Comparison of ENCODE assay signal across 8 cellular contexts in genomic region chr12:56104815-56105476, GRCh38. TPM values are rescaled to one million over a fixed set of nuclear protein-coding genes. Genes with fewer than 3 reads are reported as not detected.
A peak's percentile ranks its signal among the peaks of the same experiment; 100 is the strongest.
DNase-seq lines count a peak whose midpoint lies in the region; ATAC-seq, FAIRE-seq and TF ChIP-seq lines count a peak whose summit lies in the region.

No MANE protein-coding gene starts in this region.

- TF ChIP-seq RAD21 in GM12878 (IDR thresholded peaks at IDR 0.05; ENCODE audit: insufficient read depth, low read depth, low read length): no peak

- H3K9me3 Mint-ChIP-seq in stimulated activated effector memory CD8-positive, alpha-beta T cell treated with anti-CD3 and anti-CD28 coated beads, Interleukin-12 subunit alpha, Interleukin-12 subunit beta, amount 100 ng/mL, for 72 hours: no peaks in the 10 kb centered on the region

- no peak for DNase-seq in GM06990 (ENCODE audit: extremely low read depth, insufficient read length)
- no peak for DNase-seq in HFF-Myc (ENCODE audit: extremely low read depth, low read depth)
- peak; percentile 46 for DNase-seq in OCI-M1 (lab: John Stamatoyannopoulos, UW)
- no peak for DNase-seq in GM12878 (ENCODE audit: low read depth, low spot score)
- no peak for DNase-seq in stimulated activated effector memory CD8-positive, alpha-beta T cell treated with anti-CD3 and anti-CD28 coated beads, Interleukin-12 subunit alpha, Interleukin-12 subunit beta, amount 100 ng/mL, for 72 hours (ENCODE audit: low spot score in 2 of 2)
- no peak for DNase-seq in NCI-H1105 treated with DMSO at 0.1 percent for 48 hours (lab: John Stamatoyannopoulos, UW)
- DNase-seq in frontal cortex (ENCODE audit: low spot score in 2 of 2): no peak

- H3K9me3 ChIP-seq in GM12878 (replicated peaks; ENCODE audit: control insufficient read depth, insufficient read depth, low read length): no peaks in the 10 kb centered on the region

- POLR2A ChIA-PET in GM12878 (lab: Charles Lee): interaction anchor here (0.6 to 6.3 kb wide), 17 partner anchors 13 to 378 kb away, joined by 3 to 95 read pairs (median 4); partner anchors contain the start of genes CD63, MYL6, RPL41 and SMARCC2

- H3K36me3 Mint-ChIP-seq in stimulated activated effector memory CD8-positive, alpha-beta T cell treated with anti-CD3 and anti-CD28 coated beads, Interleukin-12 subunit alpha, Interleukin-12 subunit beta, amount 100 ng/mL, for 72 hours: peaks cover 70% of the 10 kb centered on the region

- H3K36me3 ChIP-seq in GM06990 (ENCODE audit: control insufficient read depth, insufficient read depth, low read length) (peaks cover 13% of the 10 kb centered on the region), GM12878 (ENCODE audit: control insufficient read depth in 2 of 2, insufficient read depth in 2 of 2, low read length in 1 of 2) (peaks cover 7 to 27% of the 10 kb centered on the region in 2 experiments)

- H3K27me3 ChIP-seq in GM06990 (replicated peaks; ENCODE audit: control insufficient read depth, insufficient read depth, low read length): no peaks in the 10 kb centered on the region
- H3K27me3 ChIP-seq in GM12878 (replicated peaks in 1 of 2; ENCODE audit: control insufficient read depth in 2 of 2, insufficient read depth in 2 of 2, low read length in 1 of 2): no peaks in the 10 kb centered on the region; a peak in 1 of 4 replicates
- H3K27me3 ChIP-seq in layer of hippocampus (ENCODE audit: control insufficient read depth, insufficient read depth, low read length): no peaks in the 10 kb centered on the region

- BruUV-seq in GM12878 (replicated peaks; lab: Mats Ljungman, UMichigan): no TSS peak

- H3K9ac ChIP-seq in GM12878 (ENCODE audit: control insufficient read depth, insufficient read depth, low read length): peak overlapping the region; percentile 95

- H3K27ac ChIP-seq in GM12878 (ENCODE audit: control insufficient read depth, insufficient read depth): peak overlapping the region; percentile 86
- peak overlapping the region; percentile 82 for H3K27ac ChIP-seq in layer of hippocampus (ENCODE audit: low read depth, low read length)

- H3K4me3 ChIP-seq in GM06990 (replicated peaks; ENCODE audit: low read depth, low read length): peak overlapping the region; percentile 92
- H3K4me3 ChIP-seq in HFF-Myc (replicated peaks; ENCODE audit: low read depth, low read length): peak overlapping the region; percentile 91
- peak overlapping the region; percentile 97 for H3K4me3 ChIP-seq in GM12878

- RAD21 ChIA-PET in GM12878 (lab: Charles Lee; ENCODE audit: unreplicated experiment): interaction anchor here (0.6 to 3.5 kb wide), 11 partner anchors 11 to 366 kb away, joined by 3 to 30 read pairs (median 4); partner anchors contain the start of genes RNF41, RPL41, SUOX and ZC3H10

- H4K20me1 ChIP-seq in GM12878 (ENCODE audit: control insufficient read depth, insufficient read depth): no peaks in the 10 kb centered on the region

- in situ Hi-C loops in GM12878 (cut with MboI): loop anchor here (5.0 kb wide), 1 partner anchor 58 kb away; no protein-coding TSS in a partner anchor

- peak overlapping the region; percentile 99 for H3K27ac Mint-ChIP-seq in stimulated activated effector memory CD8-positive, alpha-beta T cell treated with anti-CD3 and anti-CD28 coated beads, Interleukin-12 subunit alpha, Interleukin-12 subunit beta, amount 100 ng/mL, for 72 hours

- peak; percentile 13 for TF ChIP-seq CTCF in GM06990 (IDR thresholded peaks at IDR 0.05; ENCODE audit: insufficient read depth, low read length, poor library complexity, severe bottlenecking)
- no peak for TF ChIP-seq CTCF in HFF-Myc (IDR thresholded peaks at IDR 0.05; ENCODE audit: low read depth, low read length, missing control alignments)
- TF ChIP-seq CTCF in GM12878 (IDR thresholded peaks at IDR 0.05 in 2 of 3, conservative IDR thresholded peaks at IDR 0.05 in 1 of 3; ENCODE audit: control insufficient read depth in 2 of 3, extremely low read depth in 1 of 3, insufficient read depth in 1 of 3, low read depth in 3 of 3, low read length in 3 of 3): no peak

- no peak; the same call in 1 of the 2 replicates for TF ChIP-seq POLR2A in GM12878 (IDR thresholded peaks at IDR 0.05; ENCODE audit: low read depth, low read length)

- SMC1A ChIA-PET in GM12878 (lab: Charles Lee; ENCODE audit: uncharacterized antibody, unreplicated experiment): interaction anchor here (1.0 to 2.8 kb wide), 12 partner anchors 11 to 367 kb away, joined by 3 to 26 read pairs (median 4); partner anchors contain the start of genes DNAJC14, ESYT1, RPL41 and SMARCC2

- CTCF ChIA-PET in GM12878 (lab: Yijun Ruan, JAX): interaction anchor here (0.7 to 4.0 kb wide), 21 partner anchors 9 to 388 kb away, joined by 3 to 25 read pairs (median 6); partner anchors contain the start of genes BLOC1S1, ESYT1, ORMDL2 and PYM1

- no peak for TF ChIP-seq EP300 in GM12878 (IDR thresholded peaks at IDR 0.05; ENCODE audit: borderline replicate concordance in 1 of 2, control insufficient read depth in 1 of 2, low read depth in 2 of 2, low read length in 2 of 2)

- no peak for FAIRE-seq in GM12878 (lab: Jason Lieb, UNC)
- no peak for FAIRE-seq in frontal cortex (lab: Jason Lieb, UNC)

- H2AFZ ChIP-seq in GM12878 (ENCODE audit: control insufficient read depth, low read depth, low read length): peak overlapping the region; percentile 95

- intact Hi-C loops in GM12878 (cut with micrococcal nuclease; ENCODE audit: unreplicated experiment): loop anchor here (1.0 to 5.0 kb wide), 4 partner anchors 11 to 366 kb away; partner anchors contain the start of genes DNAJC14 and RPL41

- peak; percentile 44 for ATAC-seq in GM12878
- peak; percentile 14 for ATAC-seq in stimulated activated effector memory CD8-positive, alpha-beta T cell treated with anti-CD3 and anti-CD28 coated beads, Interleukin-12 subunit alpha, Interleukin-12 subunit beta, amount 100 ng/mL, for 72 hours

- 2% methylated on average over 39 of the region's 39 CpGs for WGBS in GM12878 (ENCODE audit: insufficient coverage, insufficient replicate concordance, low lambda C conversion rate, missing lambda C conversion rate)

- peak overlapping the region; percentile 91 for H3K4me2 ChIP-seq in GM12878 (ENCODE audit: control insufficient read depth, insufficient read depth)

- H3K4me3 Mint-ChIP-seq in stimulated activated effector memory CD8-positive, alpha-beta T cell treated with anti-CD3 and anti-CD28 coated beads, Interleukin-12 subunit alpha, Interleukin-12 subunit beta, amount 100 ng/mL, for 72 hours: peak overlapping the region; percentile 100

- H3K79me2 ChIP-seq in GM12878 (ENCODE audit: control insufficient read depth, insufficient read depth, low read length): peaks cover 36% of the 10 kb centered on the region

- H3K4me1 ChIP-seq in GM12878 (ENCODE audit: control insufficient read depth, insufficient read depth, low read length): peaks cover 3% of the 10 kb centered on the region; the same call in 1 of the 2 replicates

- peaks cover 56% of the 10 kb centered on the region for H3K4me1 Mint-ChIP-seq in stimulated activated effector memory CD8-positive, alpha-beta T cell treated with anti-CD3 and anti-CD28 coated beads, Interleukin-12 subunit alpha, Interleukin-12 subunit beta, amount 100 ng/mL, for 72 hours

RNA-seq across cellular contexts. Expression of gene PA2G4, which starts 0.6 kb away (rescaled TPM):
- total RNA-seq in GM12878 (2013; cell fraction: nucleolus; rRNA removed): 132 and 137 TPM in 2 replicates
- total RNA-seq in GM12878 (2014; rRNA removed): 355 and 400 TPM in 2 replicates
- total RNA-seq in GM12878 (2014; rRNA removed; fragmentation: Illumina TruSeq; extraction: Trizol): 410 and 430 TPM in 2 replicates
- 277 and 280 TPM in 2 replicates for total RNA-seq in GM12878 (2021)
- polyA plus RNA-seq in GM12878 (2011; ENCODE audit: low read depth): 129 TPM
- 468 and 540 TPM in 2 replicates for polyA plus RNA-seq in GM12878 (2011; rRNA removed)
- 237 and 291 TPM in 2 replicates for polyA plus RNA-seq in GM12878 (2011; cell fraction: cytosol; rRNA removed)
- polyA plus RNA-seq in GM12878 (2011; cell fraction: nucleus; rRNA removed): 259 and 303 TPM in 2 replicates
- 171 and 173 TPM in 2 replicates for polyA plus RNA-seq in GM12878 (2012)
- 491 and 563 TPM in 2 replicates for polyA plus RNA-seq in GM12878 (2014; fragmentation: Illumina TruSeq; extraction: Trizol)
- 100 to 1,000 TPM; 148 to 215 TPM for polyA plus RNA-seq in GM12878 (2014; fragmentation: Nextera tagmentation; extraction: Ambion mirVana)
- 383 and 415 TPM in 2 replicates for polyA plus RNA-seq in GM12878 (2014; rRNA removed)
- polyA plus RNA-seq in GM12878 (2016; fragmentation: Nextera tagmentation; extraction: Ambion mirVana): 100 to 1,000 TPM; 498 to 514 TPM
- polyA minus RNA-seq in GM12878 (2011; rRNA and poly(A)+ RNA removed): 158 and 227 TPM in 2 replicates
- polyA minus RNA-seq in GM12878 (2011; cell fraction: cytosol; rRNA and poly(A)+ RNA removed): 72.6 and 96.4 TPM in 2 replicates
- 54.6 and 85.4 TPM in 2 replicates for polyA minus RNA-seq in GM12878 (2011; cell fraction: nucleus; rRNA and poly(A)+ RNA removed)
- total RNA-seq in frontal cortex: 74.6 TPM

RNA-seq across cellular contexts. Expression of gene RPL41, which starts 11.5 kb away (rescaled TPM):
- 334 and 462 TPM in 2 replicates for total RNA-seq in GM12878 (2013; cell fraction: nucleolus; rRNA removed)
- total RNA-seq in GM12878 (2014; rRNA removed) (6,008 and 6,605 TPM in 2 replicates), GM12878 (2014; rRNA removed; fragmentation: Illumina TruSeq; extraction: Trizol) (7,047 and 7,337 TPM in 2 replicates), GM12878 (2021) (5,267 and 5,474 TPM in 2 replicates), frontal cortex (1,399 TPM)
- polyA plus RNA-seq in GM12878 (2011; ENCODE audit: low read depth): 10,100 TPM
- polyA plus RNA-seq in GM12878 (2011; rRNA removed) (14,787 and 15,000 TPM in 2 replicates), GM12878 (2014; fragmentation: Illumina TruSeq; extraction: Trizol) (9,589 and 10,255 TPM in 2 replicates), GM12878 (2014; fragmentation: Nextera tagmentation; extraction: Ambion mirVana) (over 10,000 TPM; 18,805 to 19,112 TPM), GM12878 (2014; rRNA removed) (7,850 and 8,961 TPM in 2 replicates), GM12878 (2016; fragmentation: Nextera tagmentation; extraction: Ambion mirVana) (1,000 to 10,000 TPM; 4,144 to 4,477 TPM)
- 17,621 and 20,103 TPM in 2 replicates for polyA plus RNA-seq in GM12878 (2011; cell fraction: cytosol; rRNA removed)
- 5,313 and 5,539 TPM in 2 replicates for polyA plus RNA-seq in GM12878 (2011; cell fraction: nucleus; rRNA removed)
- polyA plus RNA-seq in GM12878 (2012): 10,955 and 14,767 TPM in 2 replicates
- polyA minus RNA-seq in GM12878 (2011; rRNA and poly(A)+ RNA removed): 2,516 and 2,593 TPM in 2 replicates
- polyA minus RNA-seq in GM12878 (2011; cell fraction: cytosol; rRNA and poly(A)+ RNA removed): 1,044 and 1,084 TPM in 2 replicates
- 306 and 308 TPM in 2 replicates for polyA minus RNA-seq in GM12878 (2011; cell fraction: nucleus; rRNA and poly(A)+ RNA removed)

RNA-seq across cellular contexts. Expression of gene ZC3H10, which starts 13.1 kb away (rescaled TPM):
- 17.6 and 18.6 TPM in 2 replicates for total RNA-seq in GM12878 (2013; cell fraction: nucleolus; rRNA removed)
- total RNA-seq in GM12878 (2014; rRNA removed): 4.2 and 4.4 TPM in 2 replicates
- total RNA-seq in GM12878 (2014; rRNA removed; fragmentation: Illumina TruSeq; extraction: Trizol): 4.3 TPM in 2 replicates
- 6.4 and 7.0 TPM in 2 replicates for total RNA-seq in GM12878 (2021)
- polyA plus RNA-seq in GM12878 (2011; ENCODE audit: low read depth): 0.56 TPM
- polyA plus RNA-seq in GM12878 (2011; rRNA removed): 1.3 and 1.8 TPM in 2 replicates
- polyA plus RNA-seq in GM12878 (2011; cell fraction: cytosol; rRNA removed): 1.3 and 1.7 TPM in 2 replicates
- 4.7 and 5.0 TPM in 2 replicates for polyA plus RNA-seq in GM12878 (2011; cell fraction: nucleus; rRNA removed)
- polyA plus RNA-seq in GM12878 (2012): 0.89 and 1.4 TPM in 2 replicates
- polyA plus RNA-seq in GM12878 (2014; fragmentation: Illumina TruSeq; extraction: Trizol): 1.8 and 2.6 TPM in 2 replicates
- polyA plus RNA-seq in GM12878 (2014; fragmentation: Nextera tagmentation; extraction: Ambion mirVana): under 1 TPM; 0.56 to 0.75 TPM
- 3.2 and 4.0 TPM in 2 replicates for polyA plus RNA-seq in GM12878 (2014; rRNA removed)
- polyA plus RNA-seq in GM12878 (2016; fragmentation: Nextera tagmentation; extraction: Ambion mirVana): 1 to 10 TPM; 3.3 to 4.2 TPM
- polyA minus RNA-seq in GM12878 (2011; rRNA and poly(A)+ RNA removed): 11.3 and 12.2 TPM in 2 replicates
- 2.3 and 2.7 TPM in 2 replicates for polyA minus RNA-seq in GM12878 (2011; cell fraction: cytosol; rRNA and poly(A)+ RNA removed)
- polyA minus RNA-seq in GM12878 (2011; cell fraction: nucleus; rRNA and poly(A)+ RNA removed): 19.3 and 28.1 TPM in 2 replicates
- total RNA-seq in frontal cortex: 8.2 TPM

RNA-seq across cellular contexts. Expression of gene ESYT1, which starts 23.1 kb away (rescaled TPM):
- total RNA-seq in GM12878 (2013; cell fraction: nucleolus; rRNA removed): 75.5 and 88.1 TPM in 2 replicates
- total RNA-seq in GM12878 (2014; rRNA removed): 86.6 and 105 TPM in 2 replicates
- total RNA-seq in GM12878 (2014; rRNA removed; fragmentation: Illumina TruSeq; extraction: Trizol): 47.5 and 49.9 TPM in 2 replicates
- total RNA-seq in GM12878 (2021): 84.1 and 92.9 TPM in 2 replicates
- polyA plus RNA-seq in GM12878 (2011; ENCODE audit: low read depth): 45.0 TPM
- 35.8 and 84.4 TPM in 2 replicates for polyA plus RNA-seq in GM12878 (2011; rRNA removed)
- polyA plus RNA-seq in GM12878 (2011; cell fraction: cytosol; rRNA removed): 74.3 and 108 TPM in 2 replicates
- 130 and 135 TPM in 2 replicates for polyA plus RNA-seq in GM12878 (2011; cell fraction: nucleus; rRNA removed)
- polyA plus RNA-seq in GM12878 (2012): 45.5 and 54.9 TPM in 2 replicates
- 61.3 and 120 TPM in 2 replicates for polyA plus RNA-seq in GM12878 (2014; fragmentation: Illumina TruSeq; extraction: Trizol)
- polyA plus RNA-seq in GM12878 (2014; fragmentation: Nextera tagmentation; extraction: Ambion mirVana): 10 to 100 TPM; 55.6 to 57.9 TPM
- 58.2 and 70.6 TPM in 2 replicates for polyA plus RNA-seq in GM12878 (2014; rRNA removed)
- 10 to 100 TPM; 89.7 to 96.6 TPM for polyA plus RNA-seq in GM12878 (2016; fragmentation: Nextera tagmentation; extraction: Ambion mirVana)
- 94.9 and 103 TPM in 2 replicates for polyA minus RNA-seq in GM12878 (2011; rRNA and poly(A)+ RNA removed)
- polyA minus RNA-seq in GM12878 (2011; cell fraction: cytosol; rRNA and poly(A)+ RNA removed): 52.5 and 60.8 TPM in 2 replicates
- polyA minus RNA-seq in GM12878 (2011; cell fraction: nucleus; rRNA and poly(A)+ RNA removed): 45.0 and 55.4 TPM in 2 replicates
- total RNA-seq in frontal cortex: 26.5 TPM

RNA-seq across cellular contexts. Expression of gene ERBB3, which starts 25.0 kb away (rescaled TPM):
- total RNA-seq in GM12878 (2013; cell fraction: nucleolus; rRNA removed): not detected in 2 replicates
- total RNA-seq in GM12878 (2014; rRNA removed): not detected in 2 replicates
- total RNA-seq in GM12878 (2014; rRNA removed; fragmentation: Illumina TruSeq; extraction: Trizol): 0.04 TPM in 1 of 2 replicates, not detected in the other
- 0.58 and 0.72 TPM in 2 replicates for total RNA-seq in GM12878 (2021)
- polyA plus RNA-seq in GM12878 (2011; ENCODE audit: low read depth): not detected
- polyA plus RNA-seq in GM12878 (2011; rRNA removed): not detected in 2 replicates
- polyA plus RNA-seq in GM12878 (2011; cell fraction: cytosol; rRNA removed): not detected in 2 replicates
- not detected in 2 replicates for polyA plus RNA-seq in GM12878 (2011; cell fraction: nucleus; rRNA removed)
- 0.15 and 0.17 TPM in 2 replicates for polyA plus RNA-seq in GM12878 (2012)
- polyA plus RNA-seq in GM12878 (2014; fragmentation: Illumina TruSeq; extraction: Trizol): 0.03 and 0.08 TPM in 2 replicates
- under 1 TPM in 1 of 2 experiments, not detected in 1; 0.08 TPM for polyA plus RNA-seq in GM12878 (2014; fragmentation: Nextera tagmentation; extraction: Ambion mirVana)
- polyA plus RNA-seq in GM12878 (2014; rRNA removed): 0.03 and 0.04 TPM in 2 replicates
- not detected for polyA plus RNA-seq in GM12878 (2016; fragmentation: Nextera tagmentation; extraction: Ambion mirVana)
- polyA minus RNA-seq in GM12878 (2011; rRNA and poly(A)+ RNA removed): not detected in 2 replicates
- not detected in 2 replicates for polyA minus RNA-seq in GM12878 (2011; cell fraction: cytosol; rRNA and poly(A)+ RNA removed)
- not detected in 2 replicates for polyA minus RNA-seq in GM12878 (2011; cell fraction: nucleus; rRNA and poly(A)+ RNA removed)
- total RNA-seq in frontal cortex: 2.0 TPM
